8 cellular contexts compared by ENCODE assay signal in genomic region chrX:54808109-54808604, GRCh38. TPM values are rescaled to one million over a fixed set of nuclear protein-coding genes. Genes with fewer than 3 reads are reported as not detected.
DNase-seq lines count a peak whose midpoint lies in the region; ATAC-seq and TF ChIP-seq lines count a peak whose summit lies in the region.

No MANE protein-coding gene starts in this region.

- TF ChIP-seq CTCF in 22Rv1 (IDR thresholded peaks at IDR 0.05) = no peak
- no peak for TF ChIP-seq CTCF in foreskin fibroblast (IDR thresholded peaks at IDR 0.05; ENCODE audit: low read depth, low read length)
- no peak for TF ChIP-seq CTCF in neural progenitor cell (IDR thresholded peaks at IDR 0.05)
- TF ChIP-seq CTCF in upper lobe of left lung (IDR thresholded peaks at IDR 0.05) = peak in 1 of 6 experiments; percentile 8

- peak overlapping the region; percentile 79 to 96 for H3K4me3 ChIP-seq in foreskin fibroblast (ENCODE audit: low read depth in 1 of 2, low read length in 2 of 2)
- peak overlapping the region; percentile 74 for H3K4me3 ChIP-seq in neural progenitor cell
- peak overlapping the region; percentile 57 to 85 (median 68) for H3K4me3 ChIP-seq in upper lobe of left lung

- no peaks in the 10 kb centered on the region for H3K9me3 ChIP-seq in neural progenitor cell (ENCODE audit: low read depth)
- no peaks in the 10 kb centered on the region for H3K9me3 ChIP-seq in upper lobe of left lung

- WGBS in upper lobe of left lung, 2 donors = 1 to 24% methylated on average over 23 of the region's 23 CpGs

- H3K27me3 Mint-ChIP-seq in neural progenitor cell (ENCODE audit: insufficient read depth, low read depth) = peaks cover 8% of the 10 kb centered on the region

- ATAC-seq in GM18498 (IDR thresholded peaks at IDR 0.05; ENCODE audit: unreplicated experiment) (peak; percentile 35), HG03025 (IDR thresholded peaks at IDR 0.05; ENCODE audit: low FRiP score, unreplicated experiment) (peak; percentile 4), upper lobe of left lung (ENCODE audit: low FRiP score in 2 of 2) (peak; percentile 79 to 85)

- peak in 1 of 4 donors; percentile 20 for TF ChIP-seq POLR2A in upper lobe of left lung (IDR thresholded peaks at IDR 0.05)

- TF ChIP-seq EP300 in upper lobe of left lung (IDR thresholded peaks at IDR 0.05) = no peak

- H3K79me2 ChIP-seq in neural progenitor cell (ENCODE audit: low read depth) = peaks cover 17% of the 10 kb centered on the region

- peaks cover 5% of the 10 kb centered on the region for H3F3A ChIP-seq in neural progenitor cell (ENCODE audit: low read depth)

- no peak overlapping the region for H2AFZ ChIP-seq in neural progenitor cell (replicated peaks)

- H3K36me3 Mint-ChIP-seq in neural progenitor cell = peaks cover 16% of the 10 kb centered on the region

- peak overlapping the region; percentile 97 for H3K27ac Mint-ChIP-seq in neural progenitor cell

- peaks cover 6% of the 10 kb centered on the region for H3K9me3 Mint-ChIP-seq in neural progenitor cell

- peak overlapping the region; percentile 16 for H3K9ac ChIP-seq in neural progenitor cell

- H3K27me3 ChIP-seq in neural progenitor cell (no peaks in the 10 kb centered on the region), upper lobe of left lung (no peaks in the 10 kb centered on the region)

- DNase-seq in NCI-H524 treated with DMSO at 0.1 percent for 48 hours (lab: John Stamatoyannopoulos, UW) (peak; percentile 51), foreskin fibroblast (peak in 1 of 2 donors; percentile 60), neural progenitor cell (ENCODE audit: low spot score) (peak; percentile 88), upper lobe of left lung (peak; percentile 46 to 51)
- peak; percentile 8 for DNase-seq in activated T-helper 9 cell treated with anti-CD3 and anti-CD28 coated beads, Interleukin-2, amount 50 U/mL, for 16 hours (ENCODE audit: low read depth)

- no peaks in the 10 kb centered on the region for H3K4me1 ChIP-seq in neural progenitor cell
- H3K4me1 ChIP-seq in upper lobe of left lung = peaks cover 6 to 13% (median 11%) of the 10 kb centered on the region in 4 donors

- H4K20me1 ChIP-seq in neural progenitor cell (ENCODE audit: low read depth) = peaks cover 11% of the 10 kb centered on the region

- H3K4me2 ChIP-seq in neural progenitor cell = peak overlapping the region; percentile 72

- H3K36me3 ChIP-seq in neural progenitor cell = no peaks in the 10 kb centered on the region
- peaks cover 0 to 34% (median 19%) of the 10 kb centered on the region in 4 donors for H3K36me3 ChIP-seq in upper lobe of left lung

- H3K4me1 Mint-ChIP-seq in neural progenitor cell = peaks cover 5% of the 10 kb centered on the region

- H3K4me3 Mint-ChIP-seq in neural progenitor cell = peak overlapping the region; percentile 99

- H3K27ac ChIP-seq in 22Rv1 (peak overlapping the region; percentile 61), neural progenitor cell (peak overlapping the region; percentile 95), upper lobe of left lung (peak overlapping the region; percentile 53 to 88 (median 87))

RNA-seq across cellular contexts. Expression of gene MAGED2, which starts 0.6 kb away (rescaled TPM):
- 255 and 299 TPM in 2 replicates for total RNA-seq in neural progenitor cell (ENCODE audit: low replicate concordance)
- 100 to 1,000 TPM in 5 of 6 donors, 10 to 100 TPM in 1; 85.6 to 120 (median 110) TPM for total RNA-seq in upper lobe of left lung

RNA-seq across cellular contexts. Expression of gene ITIH6, which starts 10.1 kb away (rescaled TPM):
- total RNA-seq in neural progenitor cell (ENCODE audit: low replicate concordance) (0.03 TPM in 1 of 2 replicates, not detected in the other), upper lobe of left lung (not detected)

Comparison
In these comparisons a context has a peak if more than half of its experiments do, and no peak if none do; other contexts are left out.
1. ATAC-seq: peak in every context shown above with its lines; median percentile 82 in upper lobe of left lung; 35 in GM18498; 4 in HG03025.